24 cellular contexts compared by ENCODE assay signal in the genomic region with DNA sequence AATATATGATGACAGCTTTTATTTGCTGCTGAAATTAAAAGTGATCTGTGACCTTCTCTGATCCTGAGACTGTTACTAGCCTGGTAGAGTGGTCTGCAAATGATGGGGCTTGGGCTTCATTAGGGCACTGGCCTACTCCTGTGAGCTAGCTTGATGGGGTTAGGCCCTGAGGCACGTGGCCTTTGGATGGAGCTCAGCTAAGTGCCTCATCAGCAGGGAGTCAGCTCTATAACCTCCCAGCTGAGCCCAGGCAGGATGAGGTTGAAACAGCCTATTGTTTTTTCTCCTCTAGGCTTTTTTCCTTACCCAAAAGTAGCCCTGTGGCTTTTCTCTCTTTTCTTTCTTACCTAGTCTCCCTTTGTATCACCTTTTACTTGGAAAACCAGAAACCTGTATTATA.
"Had no signal": no experiment of that assay in that cellular context is flagged by ENCODE, and none has a peak within 500 bp of the region (broad histone marks: within the 10 kb centered on the region; RNA-seq: fewer than 3 reads in every experiment).

No MANE protein-coding gene starts in this region.

- H3K4me2 ChIP-seq: PC-9 had no signal

- H3K4me3 ChIP-seq: cardiac muscle cell, PC-9 had no signal

- H3K27me3 Mint-ChIP-seq: activated CD4-positive, alpha-beta memory T cell treated with anti-CD3 and anti-CD28 coated beads for 36 hours; activated CD4-positive, alpha-beta T cell treated with anti-CD3 and anti-CD28 coated beads, Interleukin-2, amount 10 ng/mL, durations not matched to agents 7 days and 5 days; activated naive CD8-positive, alpha-beta T cell had no signal

- FAIRE-seq: TTC549 had no signal

- H3K27ac Mint-ChIP-seq: activated CD4-positive, alpha-beta memory T cell treated with anti-CD3 and anti-CD28 coated beads for 36 hours; activated CD4-positive, alpha-beta T cell treated with anti-CD3 and anti-CD28 coated beads, Interleukin-2, amount 10 ng/mL, durations not matched to agents 7 days and 5 days; activated naive CD8-positive, alpha-beta T cell; T-helper 17 cell had no signal

- H3K9me3 Mint-ChIP-seq: activated CD4-positive, alpha-beta memory T cell treated with anti-CD3 and anti-CD28 coated beads for 36 hours; activated CD4-positive, alpha-beta T cell treated with anti-CD3 and anti-CD28 coated beads, Interleukin-2, amount 10 ng/mL, durations not matched to agents 7 days and 5 days; activated T-cell treated with anti-CD3 and anti-CD28 coated beads, Interleukin-2, amount 50 U/mL, for 4 hours had no signal

- H3K4me1 Mint-ChIP-seq: activated CD4-positive, alpha-beta T cell treated with anti-CD3 and anti-CD28 coated beads, Interleukin-2, amount 10 ng/mL, durations not matched to agents 7 days and 5 days; T-helper 17 cell had no signal

- H2AFZ ChIP-seq: PC-9 had no signal

- DNase-seq: activated CD4-positive, alpha-beta memory T cell treated with anti-CD3 and anti-CD28 coated beads for 36 hours; activated CD4-positive, alpha-beta T cell treated with anti-CD3 and anti-CD28 coated beads, Interleukin-2, amount 10 ng/mL, durations not matched to agents 7 days and 5 days; activated CD4-positive, CD25-positive, alpha-beta regulatory T cell; activated CD8-positive, alpha-beta memory T cell treated with anti-CD3 and anti-CD28 coated beads for 24 hours; activated effector memory CD4-positive, alpha-beta T cell treated with anti-CD3 and anti-CD28 coated beads, Interleukin-2, amount 50 U/mL, for 16 hours; activated naive CD4-positive, alpha-beta T cell treated with Interleukin-2 at 50 U/mL for 16 hours; activated T-cell treated with anti-CD3 and anti-CD28 coated beads, Interleukin-2, amount 50 U/mL, for 4 hours; amygdala; brain microvascular endothelial cell; NCI-H1092 treated with DMSO at 0.1 percent for 48 hours; NCI-H1417 treated with DMSO at 0.1 percent for 48 hours; NCI-H1694; NCI-H2029; NCI-H2107; NCI-H2171 treated with DMSO at 0.1 percent for 48 hours; NCI-H226; NK-92 treated with Interleukin-12 subunit alpha and Interleukin-12 subunit beta, amount 100 ng/mL, for 24 hours; PC-9; SHP77 treated with DMSO at 0.1 percent for 48 hours; T-helper 17 cell; T-helper 9 cell had no signal

- H3K27ac ChIP-seq: brain microvascular endothelial cell, cardiac muscle cell, PC-9 had no signal

- H3K27me3 ChIP-seq: brain microvascular endothelial cell, cardiac muscle cell had no signal

- H3K36me3 ChIP-seq: brain microvascular endothelial cell, cardiac muscle cell had no signal

- ATAC-seq: activated T-cell treated with anti-CD3 and anti-CD28 coated beads, Interleukin-2, amount 50 U/mL, for 4 hours; T-helper 17 cell had no signal

- H3K36me3 Mint-ChIP-seq: activated CD4-positive, alpha-beta memory T cell treated with anti-CD3 and anti-CD28 coated beads for 36 hours; activated naive CD8-positive, alpha-beta T cell had no signal

- H3K4me3 Mint-ChIP-seq: activated CD4-positive, alpha-beta memory T cell treated with anti-CD3 and anti-CD28 coated beads for 36 hours; activated CD4-positive, alpha-beta T cell treated with anti-CD3 and anti-CD28 coated beads, Interleukin-2, amount 10 ng/mL, durations not matched to agents 7 days and 5 days; activated naive CD8-positive, alpha-beta T cell; activated T-cell treated with anti-CD3 and anti-CD28 coated beads, Interleukin-2, amount 50 U/mL, for 4 hours; T-helper 17 cell had no signal
